ENCODE assay signal across 16 cellular contexts in genomic region chr6:135655055-135655454, GRCh38.
DNase-seq lines count a peak whose midpoint lies in the region; ATAC-seq and TF ChIP-seq lines count a peak whose summit lies in the region.
"Had no signal": no experiment of that assay in that cellular context is flagged by ENCODE, and none has a peak within 500 bp of the region (broad histone marks: within the 10 kb centered on the region; RNA-seq: fewer than 3 reads in every experiment).

No MANE protein-coding gene starts in this region.

- TF ChIP-seq CTCF in choroid plexus epithelial cell (conservative IDR thresholded peaks at IDR 0.05; ENCODE audit: low read depth, low read length): no peak

- no peak overlapping the region for H3K4me3 Mint-ChIP-seq in activated CD4-positive, alpha-beta T cell treated with anti-CD3 and anti-CD28 coated beads, Interleukin-2, amount 10 ng/mL, durations not matched to agents 24 days and 14 days
- H3K4me3 Mint-ChIP-seq in activated CD4-positive, alpha-beta T cell treated with anti-CD3 and anti-CD28 coated beads for 36 hours: no peak overlapping the region
- H3K4me3 Mint-ChIP-seq: CD4-positive, alpha-beta T cell; HFFc6 had no signal

- no peak overlapping the region for H3K4me3 ChIP-seq in choroid plexus epithelial cell (ENCODE audit: low read depth, low read length)
- H3K4me3 ChIP-seq: A549 had no signal

- H3K9me3 Mint-ChIP-seq in activated CD4-positive, alpha-beta T cell treated with anti-CD3 and anti-CD28 coated beads, Interleukin-2, amount 10 ng/mL, durations not matched to agents 24 days and 14 days: peaks cover 18% of the 10 kb centered on the region
- peaks cover 26% of the 10 kb centered on the region for H3K9me3 Mint-ChIP-seq in activated CD4-positive, alpha-beta T cell treated with anti-CD3 and anti-CD28 coated beads for 36 hours (ENCODE audit: low read depth)
- H3K9me3 Mint-ChIP-seq: CD4-positive, alpha-beta T cell had no signal

- CTCF ChIA-PET in activated CD4-positive, alpha-beta T cell treated with anti-CD3 and anti-CD28 coated beads for 36 hours (lab: Charles Lee): interaction anchor here (0.6 to 0.7 kb wide), 2 partner anchors 378 to 589 kb away, joined by 3 to 4 read pairs; no protein-coding TSS in a partner anchor

- peaks cover 26% of the 10 kb centered on the region for H3K4me1 Mint-ChIP-seq in activated CD4-positive, alpha-beta T cell treated with anti-CD3 and anti-CD28 coated beads, Interleukin-2, amount 10 ng/mL, durations not matched to agents 24 days and 14 days
- H3K4me1 Mint-ChIP-seq in activated CD4-positive, alpha-beta T cell treated with anti-CD3 and anti-CD28 coated beads for 36 hours: peaks cover 8% of the 10 kb centered on the region

- no peaks in the 10 kb centered on the region for H3K27me3 Mint-ChIP-seq in activated CD4-positive, alpha-beta T cell treated with anti-CD3 and anti-CD28 coated beads, Interleukin-2, amount 10 ng/mL, durations not matched to agents 24 days and 14 days
- H3K27me3 Mint-ChIP-seq in activated CD4-positive, alpha-beta T cell treated with anti-CD3 and anti-CD28 coated beads for 36 hours: peaks cover 2% of the 10 kb centered on the region
- H3K27me3 Mint-ChIP-seq: CD4-positive, alpha-beta T cell had no signal

- peak overlapping the region; percentile 23 for H3K27ac Mint-ChIP-seq in activated CD4-positive, alpha-beta T cell treated with anti-CD3 and anti-CD28 coated beads, Interleukin-2, amount 10 ng/mL, durations not matched to agents 24 days and 14 days
- H3K27ac Mint-ChIP-seq in activated CD4-positive, alpha-beta T cell treated with anti-CD3 and anti-CD28 coated beads for 36 hours: no peak overlapping the region
- H3K27ac Mint-ChIP-seq: CD4-positive, alpha-beta T cell; HFFc6 had no signal

- peaks cover 59% of the 10 kb centered on the region for H3K36me3 Mint-ChIP-seq in activated CD4-positive, alpha-beta T cell treated with anti-CD3 and anti-CD28 coated beads, Interleukin-2, amount 10 ng/mL, durations not matched to agents 24 days and 14 days (ENCODE audit: low read depth)
- H3K36me3 Mint-ChIP-seq in activated CD4-positive, alpha-beta T cell treated with anti-CD3 and anti-CD28 coated beads for 36 hours (ENCODE audit: low read depth): peaks cover 7% of the 10 kb centered on the region

- intact Hi-C loops in activated CD4-positive, alpha-beta T cell treated with anti-CD3 and anti-CD28 coated beads, Interleukin-2, amount 10 ng/mL, durations not matched to agents 24 days and 14 days (cut with micrococcal nuclease): no loop called here
- intact Hi-C loops in activated CD4-positive, alpha-beta T cell treated with anti-CD3 and anti-CD28 coated beads for 36 hours (cut with DNase I, micrococcal nuclease): no loop called here

- POLR2A ChIA-PET in activated CD4-positive, alpha-beta T cell treated with anti-CD3 and anti-CD28 coated beads for 36 hours (lab: Charles Lee): no interaction called here

- ATAC-seq in activated CD4-positive, alpha-beta T cell treated with anti-CD3 and anti-CD28 coated beads for 36 hours: no peak
- ATAC-seq in GM18858 (IDR thresholded peaks at IDR 0.05; ENCODE audit: unreplicated experiment) (no peak), HG02759 (IDR thresholded peaks at IDR 0.05; ENCODE audit: unreplicated experiment) (no peak)
- ATAC-seq: A549, HCT116, HepG2 had no signal

- no peak for DNase-seq in activated CD4-positive, alpha-beta T cell treated with anti-CD3 and anti-CD28 coated beads, Interleukin-2, amount 10 ng/mL, durations not matched to agents 24 days and 14 days
- DNase-seq in activated CD4-positive, alpha-beta T cell treated with anti-CD3 and anti-CD28 coated beads for 36 hours: no peak
- DNase-seq in choroid plexus epithelial cell (ENCODE audit: low read depth) (peak; percentile 14), iris pigment epithelial cell (ENCODE audit: low read depth) (peak; percentile 73), SHP77 treated with DMSO at 0.1 percent for 48 hours (lab: John Stamatoyannopoulos, UW) (no peak)
- DNase-seq: AML-193; Caco-2; CD4-positive, alpha-beta T cell; GOT3; H7; HFFc6 had no signal

Comparison
In these comparisons a context has a peak if more than half of its experiments do, and no peak if none do; other contexts are left out.
1. DNase-seq: peak in choroid plexus epithelial cell (single experiment) and iris pigment epithelial cell (single experiment); none in activated CD4-positive, alpha-beta T cell treated with anti-CD3 and anti-CD28 coated beads, Interleukin-2, amount 10 ng/mL, durations not matched to agents 24 days and 14 days (single experiment), activated CD4-positive, alpha-beta T cell treated with anti-CD3 and anti-CD28 coated beads for 36 hours (single experiment) and SHP77 treated with DMSO at 0.1 percent for 48 hours (single experiment).